14 cellular contexts compared by ENCODE assay signal in genomic region chr1:67574221-67574620, GRCh38.
DNase-seq lines count a peak whose midpoint lies in the region; ATAC-seq and TF ChIP-seq lines count a peak whose summit lies in the region.
"Had no signal": no experiment of that assay in that cellular context is flagged by ENCODE, and none has a peak within 500 bp of the region (broad histone marks: within the 10 kb centered on the region; RNA-seq: fewer than 3 reads in every experiment).

No MANE protein-coding gene starts in this region.

- H3K27ac ChIP-seq in breast epithelium, result no peak overlapping the region
- peak overlapping the region; percentile 99 for H3K27ac ChIP-seq in RWPE2 (ENCODE audit: poor library complexity, severe bottlenecking)
- H3K27ac ChIP-seq in foreskin keratinocyte, result peak overlapping the region; percentile 95
- H3K27ac ChIP-seq: BLaER1 treated with 17β-estradiol and CSF1 and Interleukin-3, amounts not matched to agents 10 nM and 100 nM; HL-60 had no signal

- no peaks in the 10 kb centered on the region for H3K4me1 ChIP-seq in breast epithelium
- peaks cover 56% of the 10 kb centered on the region for H3K4me1 ChIP-seq in RWPE2 (ENCODE audit: insufficient read depth, poor library complexity, severe bottlenecking)
- H3K4me1 ChIP-seq in foreskin keratinocyte, result peaks cover 60% of the 10 kb centered on the region
- H3K4me1 ChIP-seq: BLaER1 treated with 17β-estradiol and CSF1 and Interleukin-3, amounts not matched to agents 10 nM and 100 nM had no signal

- H3K27ac Mint-ChIP-seq in MCF 10A (ENCODE audit: low read depth, unreplicated experiment), result peak overlapping the region; percentile 47
- H3K27ac Mint-ChIP-seq: CD4-positive, alpha-beta T cell had no signal

- no peaks in the 10 kb centered on the region for H3K27me3 Mint-ChIP-seq in MCF 10A (ENCODE audit: insufficient read depth, unreplicated experiment)
- H3K27me3 Mint-ChIP-seq: CD4-positive, alpha-beta T cell had no signal

- peaks cover 52% of the 10 kb centered on the region for H3K4me1 Mint-ChIP-seq in MCF 10A (ENCODE audit: insufficient read depth, unreplicated experiment)

- H3K27me3 ChIP-seq in breast epithelium (no peaks in the 10 kb centered on the region), RWPE2 (ENCODE audit: insufficient read depth, poor library complexity, severe bottlenecking) (no peaks in the 10 kb centered on the region), foreskin keratinocyte (no peaks in the 10 kb centered on the region)
- H3K27me3 ChIP-seq: BLaER1 treated with 17β-estradiol and CSF1 and Interleukin-3, amounts not matched to agents 10 nM and 100 nM had no signal

- H3K9me3 ChIP-seq in breast epithelium, result no peaks in the 10 kb centered on the region
- no peaks in the 10 kb centered on the region for H3K9me3 ChIP-seq in RWPE2 (ENCODE audit: severe bottlenecking)
- H3K9me3 ChIP-seq: BLaER1 treated with 17β-estradiol and CSF1 and Interleukin-3, amounts not matched to agents 10 nM and 100 nM had no signal

- no peak for DNase-seq in MCF 10A (ENCODE audit: unreplicated experiment)
- DNase-seq in breast epithelium (ENCODE audit: low spot score in 2 of 2), result no peak
- no peak for DNase-seq in RWPE2 (ENCODE audit: low spot score)
- no peak for DNase-seq in foreskin keratinocyte
- DNase-seq in EL, result no peak
- no peak for DNase-seq in left colon
- DNase-seq: ACHN; CD4-positive, alpha-beta T cell; DMS153; GDM1 had no signal

- H3K36me3 Mint-ChIP-seq in MCF 10A (ENCODE audit: insufficient read depth, unreplicated experiment), result peaks cover 6% of the 10 kb centered on the region

- no peak overlapping the region for H3K4me3 ChIP-seq in breast epithelium
- H3K4me3 ChIP-seq in RWPE2 (ENCODE audit: severe bottlenecking), result no peak overlapping the region
- H3K4me3 ChIP-seq: BLaER1 treated with 17β-estradiol and CSF1 and Interleukin-3, amounts not matched to agents 10 nM and 100 nM; K562 had no signal

- ATAC-seq in RWPE2 (ENCODE audit: low read depth) (no peak), foreskin keratinocyte (no peak), GM18868 (IDR thresholded peaks at IDR 0.05; ENCODE audit: unreplicated experiment) (no peak), left colon (no peak)
- ATAC-seq: K562 had no signal

- no TSS peak for BruUV-seq in MCF 10A (replicated peaks; lab: Mats Ljungman, UMichigan)

- no peak for TF ChIP-seq POLR2A in breast epithelium (IDR thresholded peaks at IDR 0.05)

- POLR2A ChIA-PET in MCF 10A (lab: Yijun Ruan, JAX), result interaction anchor here (0.7 to 8.6 kb wide), 2 partner anchors 110 to 177 kb away, joined by 4 to 142 read pairs; partner anchors contain the start of gene GADD45A

- no peaks in the 10 kb centered on the region for H3K36me3 ChIP-seq in breast epithelium
- H3K36me3 ChIP-seq in RWPE2 (ENCODE audit: low read depth), result no peaks in the 10 kb centered on the region
- H3K36me3 ChIP-seq: BLaER1 treated with 17β-estradiol and CSF1 and Interleukin-3, amounts not matched to agents 10 nM and 100 nM had no signal

- CTCF ChIA-PET in MCF 10A (lab: Yijun Ruan, JAX), result interaction anchor here (0.8 to 8.3 kb wide), 6 partner anchors 12 to 276 kb away, joined by 3 to 67 read pairs (median 4); partner anchors contain the start of gene GADD45A

- intact Hi-C loops in MCF 10A (cut with micrococcal nuclease), result no loop called here
- intact Hi-C loops in breast epithelium (cut with DNase I; ENCODE audit: low total_unique reads), result no loop called here
- intact Hi-C loops in left colon (cut with DNase I, micrococcal nuclease), result no loop called here

- H3K4me3 Mint-ChIP-seq in MCF 10A (ENCODE audit: unreplicated experiment), result no peak overlapping the region
- H3K4me3 Mint-ChIP-seq: CD4-positive, alpha-beta T cell had no signal

- TF ChIP-seq CTCF in MCF 10A (IDR thresholded peaks at IDR 0.05; ENCODE audit: unreplicated experiment) (no peak), breast epithelium (IDR thresholded peaks at IDR 0.05) (no peak), RWPE2 (IDR thresholded peaks at IDR 0.05; ENCODE audit: poor library complexity, severe bottlenecking) (no peak), foreskin keratinocyte (conservative IDR thresholded peaks at IDR 0.05) (no peak)

- H3K9me3 Mint-ChIP-seq in MCF 10A (ENCODE audit: unreplicated experiment), result no peaks in the 10 kb centered on the region
- H3K9me3 Mint-ChIP-seq: CD4-positive, alpha-beta T cell had no signal

Comparison
In these comparisons a context has a peak if more than half of its experiments do, and no peak if none do; other contexts are left out.
1. H3K27ac ChIP-seq: peak in RWPE2 (single experiment) and foreskin keratinocyte (single experiment); none in breast epithelium (0 of 2).